Comparison of ENCODE assay signal across 22 cellular contexts in genomic region chr6:10399451-10399850, GRCh38. TPM values are rescaled to one million over a fixed set of nuclear protein-coding genes. Genes with fewer than 3 reads are reported as not detected.
"Had no signal": no experiment of that assay in that cellular context is flagged by ENCODE, and none has a peak within 500 bp of the region (broad histone marks: within the 10 kb centered on the region; RNA-seq: fewer than 3 reads in every experiment).

No MANE protein-coding gene starts in this region.

- H3K36me3 ChIP-seq: neutrophil, upper lobe of right lung had no signal

- H3K27ac ChIP-seq: coronary artery, neutrophil, upper lobe of right lung had no signal

- H3K27ac Mint-ChIP-seq: activated naive CD8-positive, alpha-beta T cell treated with anti-CD3 and anti-CD28 coated beads for 36 hours; immature natural killer cell; naive thymus-derived CD8-positive, alpha-beta T cell; T-cell had no signal

- H3K4me3 ChIP-seq: coronary artery, lung, upper lobe of right lung had no signal

- H3K4me1 ChIP-seq: upper lobe of right lung had no signal

- DNase-seq: activated CD4-positive, alpha-beta T cell treated with anti-CD3 and anti-CD28 coated beads, Interleukin-2, amount 50 U/mL, for 1 hour; activated CD8-positive, alpha-beta memory T cell treated with anti-CD3 and anti-CD28 coated beads for 24 hours; activated naive CD8-positive, alpha-beta T cell treated with anti-CD3 and anti-CD28 coated beads for 36 hours; amygdala; head of caudate nucleus; immature natural killer cell; left cardiac atrium; naive thymus-derived CD8-positive, alpha-beta T cell; right cardiac atrium; small intestine; stimulated activated CD4-positive, alpha-beta T cell treated with anti-CD3 and anti-CD28 coated beads, Interleukin-4, amount 100 ng/mL, for 4 hours; stimulated activated CD8-positive, alpha-beta memory T cell treated with anti-CD3 and anti-CD28 coated beads, Interleukin-4, amount 100 ng/mL, for 48 hours; stimulated activated naive CD4-positive, alpha-beta T cell treated with Interleukin-2 at 50 U/mL for 16 hours; T-cell; T-helper 9 cell; upper lobe of right lung had no signal

- ATAC-seq: activated CD4-positive, CD25-positive, alpha-beta regulatory T cell treated with anti-CD3 and anti-CD28 coated beads, Interleukin-2, amount 50 U/mL, for 24 hours; left cardiac atrium; naive thymus-derived CD8-positive, alpha-beta T cell; right cardiac atrium; T-cell; upper lobe of right lung had no signal

- H3K4me3 Mint-ChIP-seq: activated naive CD8-positive, alpha-beta T cell treated with anti-CD3 and anti-CD28 coated beads for 36 hours; central memory CD8-positive, alpha-beta T cell; naive thymus-derived CD8-positive, alpha-beta T cell; T-cell had no signal

- H3K9me3 ChIP-seq: upper lobe of right lung had no signal

- H3K36me3 Mint-ChIP-seq: T-cell had no signal

RNA-seq across cellular contexts. Expression of gene TFAP2A, which starts 15.4 kb away (rescaled TPM):
- total RNA-seq: frontal cortex; naive thymus-derived CD8-positive, alpha-beta T cell had no signal
- polyA plus RNA-seq: immature natural killer cell; naive thymus-derived CD8-positive, alpha-beta T cell had no signal
